13 cellular contexts compared by ENCODE assay signal in genomic region chr2:37623409-37623808, GRCh38. TPM values are rescaled to one million over a fixed set of nuclear protein-coding genes. Genes with fewer than 3 reads are reported as not detected.
DNase-seq lines count a peak whose midpoint lies in the region; ATAC-seq and TF ChIP-seq lines count a peak whose summit lies in the region.
"Had no signal": no experiment of that assay in that cellular context is flagged by ENCODE, and none has a peak within 500 bp of the region (broad histone marks: within the 10 kb centered on the region; RNA-seq: fewer than 3 reads in every experiment).

No MANE protein-coding gene starts in this region.

- peak overlapping the region; percentile 68 for H3K4me2 ChIP-seq in GM23248 (ENCODE audit: unreplicated experiment)

- H3K36me3 Mint-ChIP-seq in activated CD4-positive, alpha-beta memory T cell treated with anti-CD3 and anti-CD28 coated beads for 36 hours: peaks cover 3% of the 10 kb centered on the region
- H3K36me3 Mint-ChIP-seq in natural killer cell (no peaks in the 10 kb centered on the region), progenitor cell of endocrine pancreas (ENCODE audit: insufficient read depth) (no peaks in the 10 kb centered on the region)

- CTCF ChIA-PET in activated CD4-positive, alpha-beta memory T cell treated with anti-CD3 and anti-CD28 coated beads for 36 hours (lab: Charles Lee): interaction anchor here (0.9 to 1.7 kb wide), 7 partner anchors 21 to 254 kb away, joined by 3 to 7 read pairs (median 5); no protein-coding TSS in a partner anchor

- intact Hi-C loops in activated CD4-positive, alpha-beta memory T cell treated with anti-CD3 and anti-CD28 coated beads for 36 hours (cut with micrococcal nuclease): no loop called here
- intact Hi-C loops in natural killer cell (cut with micrococcal nuclease): loop anchor here (5.0 kb wide), 1 partner anchor 34 kb away; no protein-coding TSS in a partner anchor

- no peaks in the 10 kb centered on the region for H3K9me2 ChIP-seq in GM23248 (ENCODE audit: insufficient read depth)

- TF ChIP-seq CTCF in natural killer cell (IDR thresholded peaks at IDR 0.05): no peak
- TF ChIP-seq CTCF in progenitor cell of endocrine pancreas (IDR thresholded peaks at IDR 0.05; ENCODE audit: unreplicated experiment): no peak

- no peaks in the 10 kb centered on the region for H3K27me3 ChIP-seq in GM23248 (replicated peaks; ENCODE audit: insufficient read depth)
- H3K27me3 ChIP-seq: ascending aorta, dorsolateral prefrontal cortex had no signal

- peaks cover 78% of the 10 kb centered on the region for H3K4me1 Mint-ChIP-seq in activated CD4-positive, alpha-beta memory T cell treated with anti-CD3 and anti-CD28 coated beads for 36 hours (ENCODE audit: low read depth)
- H3K4me1 Mint-ChIP-seq in natural killer cell (peaks cover 71% of the 10 kb centered on the region in 2 donors), progenitor cell of endocrine pancreas (ENCODE audit: low read depth) (no peaks in the 10 kb centered on the region)

- no peak overlapping the region for H2AFZ ChIP-seq in GM23248

- no peaks in the 10 kb centered on the region for H4K20me1 ChIP-seq in GM23248 (ENCODE audit: insufficient read depth)

- peaks cover 70% of the 10 kb centered on the region for H3K4me1 ChIP-seq in GM23248 (ENCODE audit: insufficient read depth)

- no peaks in the 10 kb centered on the region for H3K36me3 ChIP-seq in GM23248 (ENCODE audit: low read depth)
- H3K36me3 ChIP-seq: ascending aorta had no signal

- peaks cover 6% of the 10 kb centered on the region for H3K9me3 Mint-ChIP-seq in activated CD4-positive, alpha-beta memory T cell treated with anti-CD3 and anti-CD28 coated beads for 36 hours
- H3K9me3 Mint-ChIP-seq in natural killer cell (no peaks in the 10 kb centered on the region), progenitor cell of endocrine pancreas (ENCODE audit: low read depth) (no peaks in the 10 kb centered on the region)

- POLR2A ChIA-PET in activated CD4-positive, alpha-beta memory T cell treated with anti-CD3 and anti-CD28 coated beads for 36 hours (lab: Charles Lee): interaction anchor here (1.0 to 3.7 kb wide), 11 partner anchors 9 to 247 kb away, joined by 3 to 20 read pairs (median 5); no protein-coding TSS in a partner anchor

- peaks cover 59% of the 10 kb centered on the region for H3F3A ChIP-seq in GM23248 (ENCODE audit: insufficient read depth)

- H3K4me3 Mint-ChIP-seq in activated CD4-positive, alpha-beta memory T cell treated with anti-CD3 and anti-CD28 coated beads for 36 hours: peak overlapping the region; percentile 45
- peak overlapping the region; percentile 68 for H3K4me3 Mint-ChIP-seq in natural killer cell
- no peak overlapping the region for H3K4me3 Mint-ChIP-seq in progenitor cell of endocrine pancreas (ENCODE audit: low read depth)

- H3K27ac Mint-ChIP-seq in activated CD4-positive, alpha-beta memory T cell treated with anti-CD3 and anti-CD28 coated beads for 36 hours: peak overlapping the region; percentile 83
- H3K27ac Mint-ChIP-seq in natural killer cell: peak overlapping the region; percentile 90 to 92
- H3K27ac Mint-ChIP-seq in progenitor cell of endocrine pancreas: no peak overlapping the region

- no peaks in the 10 kb centered on the region for H3K9me3 ChIP-seq in GM23248 (ENCODE audit: low read depth)
- H3K9me3 ChIP-seq: ascending aorta had no signal

- H3K4me3 ChIP-seq in GM23248: no peak overlapping the region
- H3K4me3 ChIP-seq: ascending aorta, dorsolateral prefrontal cortex had no signal

- in situ Hi-C loops in GM23248 (cut with MboI): no loop called here

- ATAC-seq in activated CD4-positive, CD25-positive, alpha-beta regulatory T cell treated with anti-CD3 and anti-CD28 coated beads, Interleukin-2, amount 50 U/mL, for 24 hours: peak; percentile 23 to 28
- ATAC-seq in natural killer cell (no peak), HG03439 (IDR thresholded peaks at IDR 0.05; ENCODE audit: unreplicated experiment) (no peak)

- no peaks in the 10 kb centered on the region for H3K27me3 Mint-ChIP-seq in activated CD4-positive, alpha-beta memory T cell treated with anti-CD3 and anti-CD28 coated beads for 36 hours
- no peaks in the 10 kb centered on the region for H3K27me3 Mint-ChIP-seq in natural killer cell (ENCODE audit: low read depth in 2 of 2)
- H3K27me3 Mint-ChIP-seq in progenitor cell of endocrine pancreas: no peaks in the 10 kb centered on the region

- DNase-seq in activated CD4-positive, CD25-positive, alpha-beta regulatory T cell (lab: John Stamatoyannopoulos, UW): no peak
- DNase-seq in GM23248 (no peak), natural killer cell (no peak), DMS53 treated with DMSO at 0.1 percent for 48 hours (lab: John Stamatoyannopoulos, UW; ENCODE audit: unreplicated experiment) (no peak), progenitor cell of endocrine pancreas (ENCODE audit: low spot score, unreplicated experiment) (no peak)
- DNase-seq in activated CD4-positive, alpha-beta memory T cell treated with anti-CD3 and anti-CD28 coated beads for 36 hours: no peak
- DNase-seq: activated CD8-positive, alpha-beta memory T cell treated with anti-CD3 and anti-CD28 coated beads, Interleukin-2, amount 50 U/mL, for 48 hours; MV-4-11 had no signal

- H3K27ac ChIP-seq in GM23248: peak overlapping the region; percentile 89
- H3K27ac ChIP-seq: 22Rv1, ascending aorta, dorsolateral prefrontal cortex had no signal

- no peak overlapping the region for H3K9ac ChIP-seq in GM23248

- H3K79me2 ChIP-seq in GM23248 (ENCODE audit: insufficient read depth): no peaks in the 10 kb centered on the region

RNA-seq across cellular contexts. Expression of gene CDC42EP3, which starts 48.0 kb away (rescaled TPM):
- 144 and 166 TPM in 2 replicates for total RNA-seq in GM23248 (2014; rRNA removed; shearing (Covaris generic))
- polyA plus RNA-seq in GM23248 (2016; fragmentation: Nextera tagmentation; extraction: Ambion mirVana): 289 and 295 TPM in 2 replicates
- total RNA-seq in activated CD4-positive, alpha-beta memory T cell treated with anti-CD3 and anti-CD28 coated beads for 36 hours: 10 to 100 TPM; 24.0 to 24.8 TPM
- total RNA-seq in natural killer cell (100 to 1,000 TPM in 1 of 3 donors, 10 to 100 TPM in 2; 73.9 to 105 (median 84.6) TPM), progenitor cell of endocrine pancreas (43.1 and 48.5 TPM in 2 replicates)

Comparison
In these comparisons a context has a peak if more than half of its experiments do, and no peak if none do; other contexts are left out.
1. ATAC-seq: peak in activated CD4-positive, CD25-positive, alpha-beta regulatory T cell treated with anti-CD3 and anti-CD28 coated beads, Interleukin-2, amount 50 U/mL, for 24 hours (2 of 2); none in natural killer cell (0 of 3) and HG03439 (single experiment).